In genomic region chr15:95475067-95475466, GRCh38 we compare ENCODE assay signal across 32 cellular contexts.
"Had no signal": no experiment of that assay in that cellular context is flagged by ENCODE, and none has a peak within 500 bp of the region (broad histone marks: within the 10 kb centered on the region; RNA-seq: fewer than 3 reads in every experiment).

No MANE protein-coding gene starts in this region.

- H3K27me3 ChIP-seq: brain microvascular endothelial cell, foreskin keratinocyte, gastrocnemius medialis had no signal

- H3K9me3 ChIP-seq: gastrocnemius medialis had no signal

- DNase-seq: activated B cell treated with CpG ODN at 0.5 μM for 24 hours; activated CD4-positive, alpha-beta T cell treated with anti-CD3 and anti-CD28 coated beads for 48 hours; activated CD4-positive, alpha-beta T cell treated with anti-CD3 and anti-CD28 coated beads, Interleukin-2, amount 50 U/mL, for 1 hour; activated CD4-positive, alpha-beta T cell treated with anti-CD3 and anti-CD28 coated beads, Interleukin-2, amount 50 U/mL, for 48 hours; activated CD8-positive, alpha-beta memory T cell treated with anti-CD3 and anti-CD28 coated beads for 24 hours; activated CD8-positive, alpha-beta T cell treated with anti-CD3 and anti-CD28 coated beads for 36 hours; activated effector memory CD4-positive, alpha-beta T cell treated with Interleukin-2 at 50 U/mL for 16 hours; activated gamma-delta T cell treated with Interleukin-2 at 50 U/mL for 16 hours; activated naive CD4-positive, alpha-beta T cell treated with anti-CD3 and anti-CD28 coated beads, Interleukin-2, amount 50 U/mL, for 16 hours; activated naive CD4-positive, alpha-beta T cell treated with Interleukin-2 at 50 U/mL for 16 hours; activated T-cell treated with anti-CD3 and anti-CD28 coated beads, Interleukin-2, amount 50 U/mL, for 4 hours; amniotic stem cell; anterior cingulate cortex; brain microvascular endothelial cell; dorsolateral prefrontal cortex; effector memory CD4-positive, alpha-beta T cell; endodermal cell; foreskin keratinocyte; gastrocnemius medialis; glutamatergic neuron; T-helper 1 cell; T-helper 17 cell; T1000; WERI-Rb-1 had no signal

- H3K4me1 Mint-ChIP-seq: activated B cell treated with CpG ODN at 0.5 μM for 24 hours; activated T-helper 17 cell treated with anti-CD3 and anti-CD28 coated beads, Interleukin-2, amount 50 U/mL, for 72 hours; central memory CD8-positive, alpha-beta T cell; T-helper 17 cell had no signal

- H3K4me3 ChIP-seq: coronary artery, dorsolateral prefrontal cortex, gastrocnemius medialis had no signal

- ATAC-seq: activated CD4-positive, CD25-positive, alpha-beta regulatory T cell treated with anti-CD3 and anti-CD28 coated beads, Interleukin-2, amount 50 U/mL, for 24 hours; activated CD8-positive, alpha-beta T cell treated with anti-CD3 and anti-CD28 coated beads for 36 hours; activated T-cell treated with anti-CD3 and anti-CD28 coated beads, Interleukin-2, amount 50 U/mL, for 4 hours; activated T-helper 17 cell treated with anti-CD3 and anti-CD28 coated beads, Interleukin-2, amount 50 U/mL, for 72 hours; esophagus mucosa; foreskin keratinocyte; gastrocnemius medialis; T-helper 17 cell had no signal

- H3K27me3 Mint-ChIP-seq: activated B cell treated with CpG ODN at 0.5 μM for 24 hours; dendritic cell treated with granulocyte-macrophage colony-stimulating factor and Interleukin-4, amounts not matched to agents 40 ng/mL and 50 ng/mL, for 4 days; T-helper 17 cell had no signal

- H3K36me3 Mint-ChIP-seq: activated naive CD8-positive, alpha-beta T cell had no signal

- H3K27ac Mint-ChIP-seq: activated B cell treated with CpG ODN at 0.5 μM for 24 hours; activated CD8-positive, alpha-beta T cell treated with anti-CD3 and anti-CD28 coated beads for 36 hours; activated naive CD8-positive, alpha-beta T cell; activated T-helper 17 cell treated with anti-CD3 and anti-CD28 coated beads, Interleukin-2, amount 50 U/mL, for 72 hours; dendritic cell treated with granulocyte-macrophage colony-stimulating factor and Interleukin-4, amounts not matched to agents 40 ng/mL and 50 ng/mL, for 4 days; endodermal cell; T-helper 17 cell; T-helper 2 cell treated with Interferon-gamma antibody and Interleukin-4, amounts not matched to agents 5 μg/mL and 100 μg/mL, for 36 hours had no signal

- H3K4me1 ChIP-seq: foreskin keratinocyte, gastrocnemius medialis had no signal

- H3K4me3 Mint-ChIP-seq: activated B cell treated with CpG ODN at 0.5 μM for 24 hours; activated CD8-positive, alpha-beta T cell treated with anti-CD3 and anti-CD28 coated beads for 36 hours; activated naive CD8-positive, alpha-beta T cell; activated T-cell treated with anti-CD3 and anti-CD28 coated beads, Interleukin-2, amount 50 U/mL, for 4 hours; activated T-helper 17 cell treated with anti-CD3 and anti-CD28 coated beads, Interleukin-2, amount 50 U/mL, for 72 hours; central memory CD8-positive, alpha-beta T cell; dendritic cell treated with granulocyte-macrophage colony-stimulating factor and Interleukin-4, amounts not matched to agents 40 ng/mL and 50 ng/mL, for 4 days; endodermal cell; T-helper 17 cell; T-helper 2 cell treated with Interferon-gamma antibody and Interleukin-4, amounts not matched to agents 5 μg/mL and 100 μg/mL, for 36 hours had no signal

- H3K36me3 ChIP-seq: brain microvascular endothelial cell, gastrocnemius medialis, WERI-Rb-1 had no signal

- H3K9me3 Mint-ChIP-seq: activated B cell treated with CpG ODN at 0.5 μM for 24 hours; activated CD8-positive, alpha-beta T cell treated with anti-CD3 and anti-CD28 coated beads for 36 hours; activated T-cell treated with anti-CD3 and anti-CD28 coated beads, Interleukin-2, amount 50 U/mL, for 4 hours; central memory CD8-positive, alpha-beta T cell; dendritic cell treated with granulocyte-macrophage colony-stimulating factor and Interleukin-4, amounts not matched to agents 40 ng/mL and 50 ng/mL, for 4 days; endodermal cell; T-helper 2 cell treated with Interferon-gamma antibody and Interleukin-4, amounts not matched to agents 5 μg/mL and 100 μg/mL, for 36 hours had no signal

- H3K27ac ChIP-seq: brain microvascular endothelial cell, dorsolateral prefrontal cortex, foreskin keratinocyte, gastrocnemius medialis, WERI-Rb-1 had no signal
